1 cellular context compared by ENCODE assay signal in the genomic region with DNA sequence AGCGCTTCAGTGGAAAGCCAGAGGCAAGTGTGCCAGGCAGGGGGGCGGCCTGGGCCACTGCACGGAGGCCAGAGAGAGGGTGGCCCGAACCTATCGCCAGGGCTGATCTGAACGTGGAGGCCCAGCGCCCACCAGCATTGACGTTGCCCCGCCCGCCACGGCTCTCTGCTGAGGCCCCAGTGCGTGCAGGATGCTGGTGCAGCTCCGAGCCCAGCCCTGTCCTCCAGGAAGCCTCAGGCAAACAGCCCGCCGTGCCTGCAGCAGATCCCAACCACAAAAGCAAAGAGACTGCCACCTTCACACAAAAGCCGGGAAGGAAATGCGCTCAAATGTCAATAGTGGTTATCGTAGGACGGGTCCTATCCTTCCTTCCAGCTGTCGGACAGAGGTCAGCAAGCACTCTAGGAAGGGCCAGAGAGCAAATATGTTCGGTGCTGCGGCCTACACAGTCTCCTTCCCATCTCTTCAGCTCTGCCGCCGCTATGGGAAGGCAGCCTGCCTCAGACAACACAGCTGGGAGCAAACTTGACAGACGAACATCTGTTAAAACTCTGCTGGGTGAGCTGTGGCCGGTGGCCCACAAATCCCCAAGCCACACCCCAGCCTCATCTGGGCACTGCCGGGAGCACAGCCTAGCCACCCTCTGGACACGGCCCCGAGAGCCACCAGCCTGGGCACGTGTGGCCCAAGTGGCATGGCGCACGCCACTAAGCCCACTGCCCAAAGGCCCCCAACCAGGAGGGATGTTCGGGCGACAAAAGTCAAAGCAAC.
TF ChIP-seq lines count a peak whose summit lies in the region.

No MANE protein-coding gene starts in this region.

TF ChIP-seq in H1, 55 proteins besides CTCF, POLR2A, EP300 and RAD21 (continued from another document):
- TF ChIP-seq CREB1 (IDR thresholded peaks at IDR 0.05) (no peak), GABPA (IDR thresholded peaks at IDR 0.05; ENCODE audit: borderline replicate concordance, insufficient read depth, low read length) (no peak), KDM1A (IDR thresholded peaks at IDR 0.05; ENCODE audit: borderline replicate concordance, low read length) (no peak), FOSL1 (IDR thresholded peaks at IDR 0.05; ENCODE audit: insufficient read depth, low read depth, low read length) (no peak), BCL11A (IDR thresholded peaks at IDR 0.05; ENCODE audit: low read depth in 2 of 2, low read length in 2 of 2) (no peak), NANOG (IDR thresholded peaks at IDR 0.05; ENCODE audit: insufficient read depth, low read depth, low read length, poor library complexity, severe bottlenecking) (no peak), TAF7 (optimal IDR thresholded peaks at IDR 0.05; ENCODE audit: borderline replicate concordance, low read depth, low read length) (no peak), RNF2 (IDR thresholded peaks at IDR 0.05; ENCODE audit: borderline replicate concordance, low read depth, low read length, missing control alignments, poor library complexity, severe bottlenecking) (no peak), GTF2F1 (IDR thresholded peaks at IDR 0.05; ENCODE audit: borderline replicate concordance, low read depth, low read length) (no peak), CBX5 (IDR thresholded peaks at IDR 0.05; ENCODE audit: low read depth, low read length) (no peak), SAP30 (IDR thresholded peaks at IDR 0.05; ENCODE audit: insufficient read depth, insufficient replicate concordance, low read length) (no peak), KDM4A (IDR thresholded peaks at IDR 0.05; ENCODE audit: low read depth, low read length, severe bottlenecking) (no peak), SP2 (IDR thresholded peaks at IDR 0.05; ENCODE audit: low read length) (no peak), ZNF274 (IDR thresholded peaks at IDR 0.05; ENCODE audit: borderline replicate concordance, extremely low read depth, low read length) (no peak), JUND (IDR thresholded peaks at IDR 0.05; ENCODE audit: low read length) (no peak), CBX8 (IDR thresholded peaks at IDR 0.05; ENCODE audit: borderline replicate concordance, low read depth, low read length) (no peak), SRF (IDR thresholded peaks at IDR 0.05; ENCODE audit: low read depth, low read length) (no peak)
